ENCODE assay signal across 11 cellular contexts in genomic region chr19:1748115-1748702, GRCh38. TPM values are rescaled to one million over a fixed set of nuclear protein-coding genes. Genes with fewer than 3 reads are reported as not detected.
A peak's percentile ranks its signal among the peaks of the same experiment; 100 is the strongest.
DNase-seq lines count a peak whose midpoint lies in the region; ATAC-seq and TF ChIP-seq lines count a peak whose summit lies in the region.
"Had no signal": no experiment of that assay in that cellular context is flagged by ENCODE, and none has a peak within 500 bp of the region (broad histone marks: within the 10 kb centered on the region; RNA-seq: fewer than 3 reads in every experiment).

No MANE protein-coding gene starts in this region.

- no peak overlapping the region; the same call in 1 of the 2 replicates for H3K4ac ChIP-seq in IMR-90 (ENCODE audit: low read depth, low read length)

- BruUV-seq in IMR-90 (replicated peaks; lab: Mats Ljungman, UMichigan): no TSS peak

- H3K18ac ChIP-seq in IMR-90 (ENCODE audit: low read depth, low read length): no peak overlapping the region

- H3K9ac ChIP-seq in IMR-90 (ENCODE audit: low read depth, low read length) (no peak overlapping the region), duodenal mucosa (ENCODE audit: low read depth in 1 of 2, low read length in 2 of 2) (no peak overlapping the region)

- peaks cover 97% of the 10 kb centered on the region for H3K27me3 Mint-ChIP-seq in nephron progenitor cell (ENCODE audit: low read depth, poor library complexity)

- no peak overlapping the region for H3K56ac ChIP-seq in IMR-90 (ENCODE audit: extremely low read depth, insufficient read depth, low read length)

- H3K9me3 ChIP-seq in IMR-90 (ENCODE audit: control insufficient read depth, insufficient read depth, low read length) (no peaks in the 10 kb centered on the region), duodenal mucosa (ENCODE audit: control insufficient read depth in 1 of 2, low read length in 2 of 2) (no peaks in the 10 kb centered on the region), ascending aorta (no peaks in the 10 kb centered on the region)

- CTCF ChIA-PET in IMR-90 (lab: Yijun Ruan, JAX): no interaction called here

- H3K27ac ChIP-seq in IMR-90 (ENCODE audit: insufficient read depth, low read length) (no peak overlapping the region), duodenal mucosa (ENCODE audit: low read depth, low read length) (no peak overlapping the region), ascending aorta (no peak overlapping the region)
- H3K27ac ChIP-seq: 22Rv1 had no signal

- no peaks in the 10 kb centered on the region for H3K9me3 Mint-ChIP-seq in nephron progenitor cell
- H3K9me3 Mint-ChIP-seq: natural killer cell treated with Interleukin-12 subunit alpha and Interleukin-12 subunit beta and Interleukin-15 and Interleukin-18, amount 100 ng/mL, for 72 hours had no signal

- peaks cover 12% of the 10 kb centered on the region for H3K4me1 ChIP-seq in IMR-90 (ENCODE audit: control insufficient read depth, insufficient read depth, low read length)
- peaks cover 9 to 19% of the 10 kb centered on the region in 2 donors for H3K4me1 ChIP-seq in duodenal mucosa (ENCODE audit: control insufficient read depth in 1 of 2, insufficient read depth in 2 of 2, low read length in 2 of 2)
- peaks cover 9 to 22% of the 10 kb centered on the region in 2 donors for H3K4me1 ChIP-seq in ascending aorta

- DNase-seq in DMS53 (lab: John Stamatoyannopoulos, UW): peak; percentile 22
- DNase-seq in DMS53 treated with DMSO at 0.1 percent for 48 hours (lab: John Stamatoyannopoulos, UW; ENCODE audit: unreplicated experiment): no peak
- DNase-seq in IMR-90: no peak
- DNase-seq in nephron progenitor cell: no peak
- DNase-seq in NCI-H1417 treated with DMSO at 0.1 percent for 48 hours (lab: John Stamatoyannopoulos, UW): no peak
- no peak for DNase-seq in A172 (ENCODE audit: low spot score)
- DNase-seq in ascending aorta (ENCODE audit: low spot score in 2 of 2): no peak

- no peak overlapping the region for H4K5ac ChIP-seq in IMR-90 (ENCODE audit: low read depth, low read length)

- H3K4me3 Mint-ChIP-seq in nephron progenitor cell: peak overlapping the region; percentile 58
- H3K4me3 Mint-ChIP-seq: natural killer cell treated with Interleukin-12 subunit alpha and Interleukin-12 subunit beta and Interleukin-15 and Interleukin-18, amount 100 ng/mL, for 72 hours had no signal

- peak overlapping the region; percentile 83 for H2AFZ ChIP-seq in IMR-90 (replicated peaks; ENCODE audit: low read length, poor library complexity)

- H3K4me3 ChIP-seq in IMR-90 (ENCODE audit: insufficient read depth, low read depth, low read length) (no peak overlapping the region), duodenal mucosa (ENCODE audit: low read depth in 1 of 2, low read length in 2 of 2) (peak overlapping the region; percentile 16 to 52), ascending aorta (peak overlapping the region in 1 of 2 donors; percentile 35)

- no peak for TF ChIP-seq POLR2A in IMR-90 (IDR thresholded peaks at IDR 0.05; ENCODE audit: low read depth, low read length)

- TF ChIP-seq CTCF in IMR-90 (conservative IDR thresholded peaks at IDR 0.05; ENCODE audit: low read depth, low read length) (no peak), nephron progenitor cell (IDR thresholded peaks at IDR 0.05) (no peak), ascending aorta (IDR thresholded peaks at IDR 0.05) (no peak)

- TF ChIP-seq RAD21 in IMR-90 (IDR thresholded peaks at IDR 0.05; ENCODE audit: low read length): no peak

- H2BK5ac ChIP-seq in IMR-90 (ENCODE audit: low read depth, low read length, poor library complexity, severe bottlenecking): no peak overlapping the region

- peak overlapping the region; percentile 42 for H2AK9ac ChIP-seq in IMR-90 (replicated peaks; ENCODE audit: low read depth, low read length, poor library complexity)

- dilution Hi-C loops in IMR-90 (cut with HindIII; ENCODE audit: low sequenced_read_pairs, unreplicated experiment): no loop called here

- H3K36me3 Mint-ChIP-seq in nephron progenitor cell (ENCODE audit: low read depth): no peaks in the 10 kb centered on the region
- H3K36me3 Mint-ChIP-seq: natural killer cell treated with Interleukin-12 subunit alpha and Interleukin-12 subunit beta and Interleukin-15 and Interleukin-18, amount 100 ng/mL, for 72 hours had no signal

- H3K36me3 ChIP-seq in IMR-90 (ENCODE audit: control insufficient read depth, insufficient read depth, low read length) (no peaks in the 10 kb centered on the region), duodenal mucosa (ENCODE audit: control insufficient read depth in 1 of 2, insufficient read depth in 2 of 2, low read length in 2 of 2) (no peaks in the 10 kb centered on the region), ascending aorta (no peaks in the 10 kb centered on the region)

- ATAC-seq in IMR-90 (ENCODE audit: low read depth): no peak

- peaks cover 5% of the 10 kb centered on the region for H3K4me1 Mint-ChIP-seq in nephron progenitor cell

- H4K8ac ChIP-seq in IMR-90 (ENCODE audit: low read depth in 2 of 2, low read length in 2 of 2): no peak overlapping the region

- H4K91ac ChIP-seq in IMR-90 (ENCODE audit: insufficient read depth, low read depth, low read length): no peak overlapping the region

- no peak overlapping the region for H2BK120ac ChIP-seq in IMR-90 (ENCODE audit: low read depth, low read length)

- intact Hi-C loops in IMR-90 (cut with micrococcal nuclease) (no loop called here), ascending aorta (cut with DNase I) (no loop called here)

- H2BK20ac ChIP-seq in IMR-90 (ENCODE audit: low read depth, low read length): no peak overlapping the region

- WGBS in IMR-90 (ENCODE audit: extremely low coverage in 2 of 2, insufficient read length in 1 of 2), 2 experiments: 2% methylated on average over 19 of the region's 48 CpGs; no CpG with 5 or more reads in 1 of the 2 experiments

- 0 out of 3 replicates have a peak overlapping the region, but pooled peaks have one; percentile 68 for H2BK15ac ChIP-seq in IMR-90 (ENCODE audit: low read depth, low read length)

- H4K20me1 ChIP-seq in IMR-90 (ENCODE audit: insufficient read depth, low read length): peaks cover 6% of the 10 kb centered on the region

- H2AK5ac ChIP-seq in IMR-90 (ENCODE audit: low read depth, low read length): peak overlapping the region; percentile 85

- no peak overlapping the region for H3K23ac ChIP-seq in IMR-90 (ENCODE audit: low read depth, low read length)

- H3K27me3 ChIP-seq in IMR-90 (ENCODE audit: control insufficient read depth, insufficient read depth, low read length) (peaks cover 66% of the 10 kb centered on the region), duodenal mucosa (ENCODE audit: control insufficient read depth in 1 of 2, insufficient read depth in 2 of 2, low read length in 2 of 2) (peaks cover 72 to 78% of the 10 kb centered on the region in 2 donors), ascending aorta (peaks cover 44% of the 10 kb centered on the region)

- POLR2A ChIA-PET in IMR-90 (lab: Charles Lee; ENCODE audit: unreplicated experiment): no interaction called here

- in situ Hi-C loops in IMR-90 (cut with MboI; ENCODE audit: low sequenced_read_pairs): no loop called here

- H3K9me1 ChIP-seq in IMR-90 (ENCODE audit: insufficient read depth, low read length): peaks cover 6% of the 10 kb centered on the region

- no peaks in the 10 kb centered on the region for H3K79me1 ChIP-seq in IMR-90 (ENCODE audit: low read depth in 1 of 2, low read length in 2 of 2)

- no peak overlapping the region for H3K27ac Mint-ChIP-seq in nephron progenitor cell
- H3K27ac Mint-ChIP-seq: natural killer cell treated with Interleukin-12 subunit alpha and Interleukin-12 subunit beta and Interleukin-15 and Interleukin-18, amount 100 ng/mL, for 72 hours had no signal

- H3K4me2 ChIP-seq in IMR-90 (ENCODE audit: low read depth, low read length): 0 out of 2 replicates have a peak overlapping the region, but pooled peaks have one; percentile 24

- H3K14ac ChIP-seq in IMR-90 (replicated peaks; ENCODE audit: low read depth, low read length): no peak overlapping the region

TF ChIP-seq in IMR-90, 13 proteins besides CTCF, POLR2A, EP300 and RAD21:
- TF ChIP-seq FOS (IDR thresholded peaks at IDR 0.05; ENCODE audit: low read depth, low read length) (no peak), BHLHE40 (IDR thresholded peaks at IDR 0.05; ENCODE audit: low read depth, low read length) (no peak), USF2 (IDR thresholded peaks at IDR 0.05; ENCODE audit: low read depth, low read length) (no peak), SMC3 (IDR thresholded peaks at IDR 0.05; ENCODE audit: low read depth, low read length) (no peak), MAFK (IDR thresholded peaks at IDR 0.05; ENCODE audit: low read depth, low read length) (no peak), NFE2L2 (IDR thresholded peaks at IDR 0.05; ENCODE audit: low read depth, low read length) (no peak), MAZ (IDR thresholded peaks at IDR 0.05; ENCODE audit: borderline replicate concordance, low read depth, low read length) (no peak), CEBPB (IDR thresholded peaks at IDR 0.05; ENCODE audit: low read depth, low read length) (no peak), MXI1 (IDR thresholded peaks at IDR 0.05; ENCODE audit: borderline replicate concordance, low read depth, low read length) (no peak), ELK1 (IDR thresholded peaks at IDR 0.05; ENCODE audit: borderline replicate concordance, low read depth, low read length) (no peak), CHD1 (IDR thresholded peaks at IDR 0.05; ENCODE audit: low read depth, low read length) (no peak)

RNA-seq across cellular contexts. Expression of gene ONECUT3, which starts 5.1 kb away (rescaled TPM):
- not detected in 2 replicates for total RNA-seq in IMR-90 (2012; rRNA removed)
- not detected in 2 replicates for polyA plus RNA-seq in IMR-90 (2012; rRNA removed)
- polyA plus RNA-seq in IMR-90 (2012; cell fraction: cytosol; rRNA removed): not detected in 2 replicates
- not detected in 2 replicates for polyA plus RNA-seq in IMR-90 (2012; cell fraction: nucleus; rRNA removed; ENCODE audit: low replicate concordance)
- total RNA-seq in A172 (2014; rRNA removed; shearing (Covaris generic)): not detected in 2 replicates
- not detected for total RNA-seq in ascending aorta
- total RNA-seq: natural killer cell treated with Interleukin-12 subunit alpha and Interleukin-12 subunit beta and Interleukin-15 and Interleukin-18, amount 100 ng/mL, for 72 hours; SK-MEL-5 had no signal
